ENCODE assay signal across 21 cellular contexts in genomic region chr18:22951823-22952222, GRCh38.
"Had no signal": no experiment of that assay in that cellular context is flagged by ENCODE, and none has a peak within 500 bp of the region (broad histone marks: within the 10 kb centered on the region; RNA-seq: fewer than 3 reads in every experiment).

No MANE protein-coding gene starts in this region.

- ATAC-seq: activated naive CD8-positive, alpha-beta T cell treated with anti-CD3 and anti-CD28 coated beads, Interleukin-2, amount 50 U/mL, for 24 hours; body of pancreas; gastrocnemius medialis; left colon; sciatic nerve had no signal

- H3K4me3 Mint-ChIP-seq: activated naive CD8-positive, alpha-beta T cell treated with anti-CD3 and anti-CD28 coated beads, Interleukin-2, amount 50 U/mL, for 24 hours; endodermal cell had no signal

- H3K9me3 Mint-ChIP-seq: activated naive CD8-positive, alpha-beta T cell treated with anti-CD3 and anti-CD28 coated beads, Interleukin-2, amount 50 U/mL, for 24 hours; endodermal cell had no signal

- H3K27ac Mint-ChIP-seq: activated naive CD8-positive, alpha-beta T cell treated with anti-CD3 and anti-CD28 coated beads, Interleukin-2, amount 50 U/mL, for 24 hours; endodermal cell had no signal

- H3K27me3 Mint-ChIP-seq: activated naive CD8-positive, alpha-beta T cell treated with anti-CD3 and anti-CD28 coated beads, Interleukin-2, amount 50 U/mL, for 24 hours had no signal

- DNase-seq: activated CD4-positive, alpha-beta T cell treated with anti-CD3 and anti-CD28 coated beads, Interleukin-2, amount 50 U/mL, for 48 hours; activated CD8-positive, alpha-beta memory T cell treated with anti-CD3 and anti-CD28 coated beads, Interleukin-2, amount 50 U/mL, for 48 hours; activated effector memory CD4-positive, alpha-beta T cell treated with anti-CD3 and anti-CD28 coated beads, Interleukin-2, amount 50 U/mL, for 16 hours; activated naive CD4-positive, alpha-beta T cell treated with anti-CD3 and anti-CD28 coated beads, Interleukin-2, amount 50 U/mL, for 16 hours; activated naive CD8-positive, alpha-beta T cell treated with anti-CD3 and anti-CD28 coated beads, Interleukin-2, amount 50 U/mL, for 24 hours; activated T-cell treated with anti-CD3 and anti-CD28 coated beads, Interleukin-2, amount 50 U/mL, for 48 hours; body of pancreas; cortex of kidney; endodermal cell; esophagus squamous epithelium; gastrocnemius medialis; hippocampal formation; left colon; mesenchymal stem cell; nucleus accumbens; small intestine; stimulated activated CD8-positive, alpha-beta memory T cell treated with anti-CD3 and anti-CD28 coated beads, Interleukin-4, amount 100 ng/mL, for 48 hours; stimulated activated naive CD4-positive, alpha-beta T cell; testis; trophoblast cell had no signal
